28 cellular contexts compared by ENCODE assay signal in genomic region chr3:56356820-56357219, GRCh38.
"Had no signal": no experiment of that assay in that cellular context is flagged by ENCODE, and none has a peak within 500 bp of the region (broad histone marks: within the 10 kb centered on the region; RNA-seq: fewer than 3 reads in every experiment).

No MANE protein-coding gene starts in this region.

- H3K27me3 ChIP-seq: ascending aorta, breast epithelium, dorsolateral prefrontal cortex, esophagus muscularis mucosa, gastroesophageal sphincter had no signal

- H3K4me1 ChIP-seq: ascending aorta, breast epithelium, esophagus muscularis mucosa, gastroesophageal sphincter had no signal

- H3K27ac ChIP-seq: ascending aorta, breast epithelium, coronary artery, esophagus muscularis mucosa, gastroesophageal sphincter, VCaP had no signal

- H3K4me1 Mint-ChIP-seq: activated B cell treated with CpG ODN at 0.5 μM for 24 hours; activated naive CD4-positive, alpha-beta T cell treated with anti-CD3 and anti-CD28 coated beads, Interleukin-2, amount 10 ng/mL, durations not matched to agents 7 days and 5 days; activated naive CD8-positive, alpha-beta T cell treated with anti-CD3 and anti-CD28 coated beads, Interleukin-2, amount 10 ng/mL, durations not matched to agents 7 days and 5 days; central memory CD8-positive, alpha-beta T cell had no signal

- H3K4me3 Mint-ChIP-seq: activated B cell treated with CpG ODN at 0.5 μM for 24 hours; activated naive CD4-positive, alpha-beta T cell treated with anti-CD3 and anti-CD28 coated beads, Interleukin-2, amount 10 ng/mL, durations not matched to agents 7 days and 5 days; activated naive CD8-positive, alpha-beta T cell treated with anti-CD3 and anti-CD28 coated beads, Interleukin-2, amount 10 ng/mL, durations not matched to agents 7 days and 5 days; activated T-cell treated with anti-CD3 and anti-CD28 coated beads, Interleukin-2, amount 50 U/mL, for 24 hours; activated T-cell treated with anti-CD3 and anti-CD28 coated beads, Interleukin-2, amount 50 U/mL, for 72 hours; brain; central memory CD8-positive, alpha-beta T cell; dendritic cell treated with granulocyte-macrophage colony-stimulating factor and Interleukin-4, amounts not matched to agents 40 ng/mL and 50 ng/mL, for 4 days had no signal

- DNase-seq: activated B cell treated with CpG ODN at 0.5 μM for 24 hours; activated CD4-positive, alpha-beta T cell treated with anti-CD3 and anti-CD28 coated beads for 48 hours; activated CD4-positive, alpha-beta T cell treated with anti-CD3 and anti-CD28 coated beads, Interleukin-2, amount 50 U/mL, for 1 hour; activated CD4-positive, alpha-beta T cell treated with anti-CD3 and anti-CD28 coated beads, Interleukin-2, amount 50 U/mL, for 48 hours; activated CD8-positive, alpha-beta memory T cell treated with anti-CD3 and anti-CD28 coated beads, Interleukin-2, amount 50 U/mL, for 48 hours; activated gamma-delta T cell; activated naive CD4-positive, alpha-beta T cell; activated naive CD4-positive, alpha-beta T cell treated with anti-CD3 and anti-CD28 coated beads, Interleukin-2, amount 10 ng/mL, durations not matched to agents 7 days and 5 days; activated naive CD8-positive, alpha-beta T cell treated with anti-CD3 and anti-CD28 coated beads, Interleukin-2, amount 10 ng/mL, durations not matched to agents 7 days and 5 days; activated T-cell treated with anti-CD3 and anti-CD28 coated beads for 4 hours; activated T-cell treated with anti-CD3 and anti-CD28 coated beads, Interleukin-2, amount 50 U/mL, for 24 hours; activated T-cell treated with anti-CD3 and anti-CD28 coated beads, Interleukin-2, amount 50 U/mL, for 72 hours; dorsolateral prefrontal cortex; effector memory CD4-positive, alpha-beta T cell; erythroblast; foreskin melanocyte; T-helper 2 cell had no signal

- H3K36me3 ChIP-seq: ascending aorta, breast epithelium, esophagus muscularis mucosa, gastroesophageal sphincter had no signal

- H3K27ac Mint-ChIP-seq: activated B cell treated with CpG ODN at 0.5 μM for 24 hours; activated naive CD4-positive, alpha-beta T cell treated with anti-CD3 and anti-CD28 coated beads, Interleukin-2, amount 10 ng/mL, durations not matched to agents 7 days and 5 days; activated naive CD8-positive, alpha-beta T cell treated with anti-CD3 and anti-CD28 coated beads, Interleukin-2, amount 10 ng/mL, durations not matched to agents 7 days and 5 days; activated T-cell treated with anti-CD3 and anti-CD28 coated beads, Interleukin-2, amount 50 U/mL, for 24 hours; activated T-cell treated with anti-CD3 and anti-CD28 coated beads, Interleukin-2, amount 50 U/mL, for 72 hours; dendritic cell treated with granulocyte-macrophage colony-stimulating factor and Interleukin-4, amounts not matched to agents 40 ng/mL and 50 ng/mL, for 4 days had no signal

- H3K27me3 Mint-ChIP-seq: activated naive CD8-positive, alpha-beta T cell treated with anti-CD3 and anti-CD28 coated beads, Interleukin-2, amount 10 ng/mL, durations not matched to agents 7 days and 5 days; dendritic cell treated with granulocyte-macrophage colony-stimulating factor and Interleukin-4, amounts not matched to agents 40 ng/mL and 50 ng/mL, for 4 days had no signal

- H3K9me3 ChIP-seq: ascending aorta, breast epithelium, esophagus muscularis mucosa, gastroesophageal sphincter had no signal

- ATAC-seq: activated CD4-positive, CD25-positive, alpha-beta regulatory T cell treated with anti-CD3 and anti-CD28 coated beads, Interleukin-2, amount 50 U/mL, for 24 hours; activated naive CD4-positive, alpha-beta T cell treated with anti-CD3 and anti-CD28 coated beads, Interleukin-2, amount 50 U/mL, for 72 hours; activated T-cell treated with anti-CD3 and anti-CD28 coated beads, Interleukin-2, amount 50 U/mL, for 72 hours; gastroesophageal sphincter had no signal

- H3K4me3 ChIP-seq: ascending aorta, breast epithelium, coronary artery, dorsolateral prefrontal cortex, esophagus muscularis mucosa, gastroesophageal sphincter had no signal

- H3K36me3 Mint-ChIP-seq: activated naive CD4-positive, alpha-beta T cell treated with anti-CD3 and anti-CD28 coated beads, Interleukin-2, amount 10 ng/mL, durations not matched to agents 7 days and 5 days; activated naive CD4-positive, alpha-beta T cell treated with anti-CD3 and anti-CD28 coated beads, Interleukin-2, amount 50 U/mL, for 72 hours; activated naive CD8-positive, alpha-beta T cell treated with anti-CD3 and anti-CD28 coated beads, Interleukin-2, amount 10 ng/mL, durations not matched to agents 7 days and 5 days had no signal

- H3K9me3 Mint-ChIP-seq: activated B cell treated with CpG ODN at 0.5 μM for 24 hours; activated naive CD4-positive, alpha-beta T cell treated with anti-CD3 and anti-CD28 coated beads, Interleukin-2, amount 10 ng/mL, durations not matched to agents 7 days and 5 days; activated naive CD4-positive, alpha-beta T cell treated with anti-CD3 and anti-CD28 coated beads, Interleukin-2, amount 50 U/mL, for 72 hours; activated naive CD8-positive, alpha-beta T cell treated with anti-CD3 and anti-CD28 coated beads, Interleukin-2, amount 10 ng/mL, durations not matched to agents 7 days and 5 days; activated T-cell treated with anti-CD3 and anti-CD28 coated beads, Interleukin-2, amount 50 U/mL, for 24 hours; brain; central memory CD8-positive, alpha-beta T cell had no signal
